ENCODE assay signal across 27 cellular contexts in the genomic region with DNA sequence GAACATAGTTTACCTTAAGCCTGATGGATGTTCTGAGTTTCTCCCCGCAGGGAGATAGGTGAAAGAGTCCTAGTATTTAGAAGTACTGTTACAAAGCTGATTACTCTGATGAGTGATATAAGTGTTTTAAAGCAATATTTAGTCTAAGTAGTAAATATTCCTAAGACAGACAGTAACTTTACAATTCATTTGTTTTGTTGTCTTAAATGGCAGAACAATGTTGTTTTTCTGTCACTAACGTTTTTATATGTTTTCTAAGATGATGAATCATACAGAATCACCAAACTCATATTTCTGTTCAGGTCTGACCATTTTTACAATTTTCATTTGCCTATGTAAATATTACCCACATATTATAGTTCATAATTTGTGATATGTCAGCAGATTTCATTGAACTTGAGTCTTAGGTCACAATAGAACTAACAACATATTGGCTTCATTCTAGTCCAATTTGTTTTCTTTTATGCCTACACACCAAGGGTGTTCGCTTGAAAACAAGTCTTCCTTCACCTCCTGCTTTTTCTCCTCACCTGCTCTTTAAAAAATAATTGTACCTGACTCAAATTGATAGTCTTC. TPM values are rescaled to one million over a fixed set of nuclear protein-coding genes. Genes with fewer than 3 reads are reported as not detected.
A peak's percentile ranks its signal among the peaks of the same experiment; 100 is the strongest.
DNase-seq lines count a peak whose midpoint lies in the region; ATAC-seq and TF ChIP-seq lines count a peak whose summit lies in the region.
"Had no signal": no experiment of that assay in that cellular context is flagged by ENCODE, and none has a peak within 500 bp of the region (broad histone marks: within the 10 kb centered on the region; RNA-seq: fewer than 3 reads in every experiment).

No MANE protein-coding gene starts in this region.

- TF ChIP-seq CTCF in osteocyte (IDR thresholded peaks at IDR 0.05): no peak

- no peaks in the 10 kb centered on the region for H3K36me3 ChIP-seq in CD4-positive, alpha-beta memory T cell (ENCODE audit: insufficient read depth, low read length)
- H3K36me3 ChIP-seq: cardiac muscle cell, stomach, transverse colon had no signal

- POLR2A ChIA-PET in CD4-positive, alpha-beta memory T cell (lab: Charles Lee; ENCODE audit: partially characterized antibody): no interaction called here
- POLR2A ChIA-PET in T-cell (lab: Charles Lee): no interaction called here

- peaks cover 98% of the 10 kb centered on the region for H3K4me1 ChIP-seq in CD4-positive, alpha-beta memory T cell (ENCODE audit: insufficient read depth, low read length)

- peak overlapping the region in 6 of 7 donors; percentile 30 to 82 (median 67) for H3K27ac Mint-ChIP-seq in CD4-positive, alpha-beta memory T cell
- H3K27ac Mint-ChIP-seq in T-cell (peak overlapping the region; percentile 11 to 78), naive B cell (peak overlapping the region; percentile 66 to 95 (median 83)), osteocyte (ENCODE audit: unreplicated experiment) (no peak overlapping the region)
- H3K27ac Mint-ChIP-seq: activated CD4-positive, alpha-beta T cell treated with anti-CD3 and anti-CD28 coated beads, Interleukin-2, amount 10 ng/mL, durations not matched to agents 24 days and 14 days; dendritic cell treated with granulocyte-macrophage colony-stimulating factor and Interleukin-4, amounts not matched to agents 40 ng/mL and 50 ng/mL, for 4 days; T-helper 2 cell treated with Interferon-gamma antibody and Interleukin-4, amounts not matched to agents 5 μg/mL and 100 μg/mL, for 36 hours had no signal

- CTCF ChIA-PET in CD4-positive, alpha-beta memory T cell (lab: Charles Lee; ENCODE audit: partially characterized antibody): no interaction called here
- CTCF ChIA-PET in T-cell (lab: Charles Lee): no interaction called here

- H3K27ac ChIP-seq in CD4-positive, alpha-beta memory T cell (ENCODE audit: low read depth, low read length): no peak overlapping the region
- H3K27ac ChIP-seq in substantia nigra (ENCODE audit: low read depth, low read length, poor library complexity, severe bottlenecking): no peak overlapping the region
- H3K27ac ChIP-seq: 22Rv1, cardiac muscle cell, stomach, transverse colon had no signal

- no peaks in the 10 kb centered on the region for H3K27me3 ChIP-seq in CD4-positive, alpha-beta memory T cell (ENCODE audit: insufficient read depth, low read length)
- H3K27me3 ChIP-seq: cardiac muscle cell, stomach, transverse colon had no signal

- H3K4me3 ChIP-seq in CD4-positive, alpha-beta memory T cell (ENCODE audit: low read length in 2 of 2): no peak overlapping the region
- H3K4me3 ChIP-seq: cardiac muscle cell, GM12878, stomach, transverse colon had no signal

- no peaks in the 10 kb centered on the region for H3K27me3 Mint-ChIP-seq in CD4-positive, alpha-beta memory T cell
- no peaks in the 10 kb centered on the region for H3K27me3 Mint-ChIP-seq in T-cell
- H3K27me3 Mint-ChIP-seq in naive B cell: no peaks in the 10 kb centered on the region
- no peaks in the 10 kb centered on the region for H3K27me3 Mint-ChIP-seq in osteocyte (ENCODE audit: unreplicated experiment)
- H3K27me3 Mint-ChIP-seq: activated CD4-positive, alpha-beta T cell treated with anti-CD3 and anti-CD28 coated beads, Interleukin-2, amount 10 ng/mL, durations not matched to agents 24 days and 14 days; dendritic cell treated with granulocyte-macrophage colony-stimulating factor and Interleukin-4, amounts not matched to agents 40 ng/mL and 50 ng/mL, for 4 days had no signal

- intact Hi-C loops in CD4-positive, alpha-beta memory T cell (cut with micrococcal nuclease): no loop called here

- H3K4me3 Mint-ChIP-seq in CD4-positive, alpha-beta memory T cell: peak overlapping the region in 7 of 8 donors; percentile 18 to 79 (median 64)
- H3K4me3 Mint-ChIP-seq in T-cell (peak overlapping the region in 1 of 3 donors; percentile 36), naive B cell (peak overlapping the region in 5 of 8 donors; percentile 17 to 76 (median 42)), osteocyte (ENCODE audit: unreplicated experiment) (no peak overlapping the region)
- H3K4me3 Mint-ChIP-seq: activated CD4-positive, alpha-beta T cell treated with anti-CD3 and anti-CD28 coated beads, Interleukin-2, amount 10 ng/mL, durations not matched to agents 24 days and 14 days; dendritic cell treated with granulocyte-macrophage colony-stimulating factor and Interleukin-4, amounts not matched to agents 40 ng/mL and 50 ng/mL, for 4 days; nephron progenitor cell; T-helper 2 cell treated with Interferon-gamma antibody and Interleukin-4, amounts not matched to agents 5 μg/mL and 100 μg/mL, for 36 hours had no signal

- H3K9me3 ChIP-seq in CD4-positive, alpha-beta memory T cell (ENCODE audit: control insufficient read depth in 1 of 2, low read length in 2 of 2): no peaks in the 10 kb centered on the region
- H3K9me3 ChIP-seq: stomach, transverse colon had no signal

- H3K4me1 Mint-ChIP-seq in CD4-positive, alpha-beta memory T cell: peaks cover 72 to 100% (median 87%) of the 10 kb centered on the region in 4 donors
- H3K4me1 Mint-ChIP-seq in T-cell (peaks cover 95 to 100% (median 97%) of the 10 kb centered on the region in 3 donors), naive B cell (peaks cover 77 to 95% (median 94%) of the 10 kb centered on the region in 3 donors), osteocyte (ENCODE audit: unreplicated experiment) (peaks cover 37% of the 10 kb centered on the region)

- H3K36me3 Mint-ChIP-seq in CD4-positive, alpha-beta memory T cell: peaks cover 3 to 9% of the 10 kb centered on the region in 2 donors
- H3K36me3 Mint-ChIP-seq in T-cell: peaks cover 8% of the 10 kb centered on the region
- H3K36me3 Mint-ChIP-seq in naive B cell: no peaks in the 10 kb centered on the region
- H3K36me3 Mint-ChIP-seq in osteocyte (ENCODE audit: unreplicated experiment): no peaks in the 10 kb centered on the region

- no peak for ATAC-seq in T-cell (replicated peaks in 1 of 4)
- ATAC-seq in naive B cell (ENCODE audit: low read depth in 2 of 2): no peak
- ATAC-seq in HG03280 (IDR thresholded peaks at IDR 0.05; ENCODE audit: unreplicated experiment): no peak
- ATAC-seq: sciatic nerve, SK-N-SH treated with all-trans-retinoic acid at 6 μM for 48 hours had no signal

- H3K9me3 Mint-ChIP-seq in CD4-positive, alpha-beta memory T cell: no peaks in the 10 kb centered on the region
- H3K9me3 Mint-ChIP-seq in T-cell: no peaks in the 10 kb centered on the region
- H3K9me3 Mint-ChIP-seq in naive B cell: no peaks in the 10 kb centered on the region
- H3K9me3 Mint-ChIP-seq in osteocyte (ENCODE audit: unreplicated experiment): no peaks in the 10 kb centered on the region
- H3K9me3 Mint-ChIP-seq: activated CD4-positive, alpha-beta T cell treated with anti-CD3 and anti-CD28 coated beads, Interleukin-2, amount 10 ng/mL, durations not matched to agents 24 days and 14 days; dendritic cell treated with granulocyte-macrophage colony-stimulating factor and Interleukin-4, amounts not matched to agents 40 ng/mL and 50 ng/mL, for 4 days; T-helper 2 cell treated with Interferon-gamma antibody and Interleukin-4, amounts not matched to agents 5 μg/mL and 100 μg/mL, for 36 hours had no signal

- DNase-seq in NCI-H82 (lab: John Stamatoyannopoulos, UW) (peak; percentile 8), NCI-H82 treated with DMSO at 0.1 percent for 48 hours (lab: John Stamatoyannopoulos, UW; ENCODE audit: unreplicated experiment) (no peak), T-cell (no peak), naive B cell (no peak), osteocyte (ENCODE audit: extremely low spot score, unreplicated experiment) (no peak), substantia nigra (lab: John Stamatoyannopoulos, UW) (no peak)
- DNase-seq in CD4-positive, alpha-beta memory T cell: no peak
- DNase-seq: activated CD4-positive, alpha-beta T cell treated with anti-CD3 and anti-CD28 coated beads, Interleukin-2, amount 10 ng/mL, durations not matched to agents 24 days and 14 days; activated effector memory CD4-positive, alpha-beta T cell treated with anti-CD3 and anti-CD28 coated beads, Interleukin-2, amount 50 U/mL, for 16 hours; COR-L47; islet precursor cell; left ventricle myocardium superior; NCI-H1092; NCI-H1930; NCI-H2227 treated with DMSO at 0.1 percent for 48 hours; NCI-H69; nephron progenitor cell; stomach; transverse colon had no signal

RNA-seq across cellular contexts. Expression of gene MAP3K1, which starts 30.6 kb away (rescaled TPM):
- 100 to 1,000 TPM; 139 to 146 TPM for total RNA-seq in CD4-positive, alpha-beta memory T cell
- polyA plus RNA-seq in CD4-positive, alpha-beta memory T cell: 10 to 100 TPM; 41.6 to 79.8 TPM
- total RNA-seq in T-cell (10 to 100 TPM; 53.1 to 96.0 (median 80.6) TPM), osteocyte (15.7 TPM in 2 replicates)
- polyA plus RNA-seq in naive B cell (ENCODE audit: low read depth in 6 of 6): 100 to 1,000 TPM in 1 of 6 donors, 10 to 100 TPM in 5; 39.8 to 106 (median 90.2) TPM
